Comparison of ENCODE assay signal across 23 cellular contexts in the genomic region with DNA sequence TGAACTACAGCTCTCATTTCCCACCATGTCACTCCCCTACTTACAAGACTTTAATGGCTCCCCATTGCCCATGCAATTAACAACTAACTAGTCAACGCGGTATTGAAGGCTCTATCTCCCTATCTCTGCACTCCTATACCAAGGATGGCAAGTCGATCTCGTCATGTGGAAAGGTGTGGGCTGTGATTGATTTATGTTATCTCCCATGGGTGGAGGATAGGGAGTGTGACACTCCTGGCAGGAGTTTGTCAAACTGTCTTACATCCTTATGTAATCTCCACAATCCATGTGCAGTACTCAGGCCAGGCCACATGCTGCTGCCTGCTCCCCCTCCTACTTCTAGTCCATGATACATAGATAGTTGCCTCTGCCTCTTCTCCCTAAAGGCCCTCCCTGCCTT.
"Had no signal": no experiment of that assay in that cellular context is flagged by ENCODE, and none has a peak within 500 bp of the region (broad histone marks: within the 10 kb centered on the region; RNA-seq: fewer than 3 reads in every experiment).

No MANE protein-coding gene starts in this region.

- H3K27ac ChIP-seq: SJSA1, SK-N-MC had no signal

- ATAC-seq: HepG2 had no signal

- H3K4me3 ChIP-seq: SJSA1, SK-N-MC had no signal

- FAIRE-seq: HepG2, RCC 7860 had no signal

- H3K36me3 ChIP-seq: SJSA1 had no signal

- DNase-seq: IMR-90, Karpas-422, KG1, MM.1S, NCI-H1092 treated with DMSO at 0.1 percent for 48 hours, NCI-H1436, NCI-H187, NCI-H2029, NCI-H2081 treated with DMSO at 0.1 percent for 48 hours, NCI-H2171, NCI-H226, NCI-H446, NCI-H510A, NCI-H524 treated with DMSO at 0.1 percent for 48 hours, NCI-H69, NCI-H774, Right ventricle myocardium superior, RPMI8226, SIG-M5 had no signal
